In the genomic region with DNA sequence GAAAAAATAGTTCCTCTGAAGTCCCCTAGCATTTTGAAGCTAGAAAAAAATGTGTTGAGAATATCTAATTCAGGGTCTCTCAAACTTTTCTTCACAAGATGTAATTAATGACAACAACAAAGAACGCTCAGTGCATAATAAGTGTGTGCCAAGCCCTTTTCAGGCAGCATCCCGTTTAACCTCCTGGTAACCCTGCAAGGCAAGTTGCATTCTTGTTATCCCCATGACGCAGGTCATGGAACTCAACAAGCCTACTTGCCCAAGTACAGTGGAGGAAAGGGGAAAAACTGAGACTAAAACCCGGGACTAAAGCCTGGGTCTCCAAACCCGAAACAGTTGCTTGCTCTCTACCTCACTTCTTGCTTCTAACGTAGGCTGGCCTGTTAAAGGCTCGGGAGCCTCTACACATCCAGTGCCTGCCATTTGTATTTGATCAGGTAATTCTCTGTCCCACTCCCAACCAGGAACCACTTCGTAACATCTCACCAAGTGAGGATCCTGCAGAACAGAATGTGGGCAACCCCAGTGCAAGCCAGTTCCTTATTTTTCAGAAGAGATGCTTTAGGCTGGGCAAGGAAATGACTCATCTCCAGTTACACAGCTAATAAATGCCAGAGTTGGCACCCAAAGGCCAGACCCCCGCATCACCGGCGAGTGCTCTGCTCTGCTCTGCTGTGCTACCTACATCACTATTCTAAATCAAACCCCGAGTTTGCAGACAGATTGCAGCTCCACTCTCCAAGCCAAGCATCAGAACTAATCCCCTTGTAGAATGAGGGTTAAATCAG, we compare ENCODE assay signal across 12 cellular contexts. TPM values are rescaled to one million over a fixed set of nuclear protein-coding genes. Genes with fewer than 3 reads are reported as not detected.
DNase-seq lines count a peak whose midpoint lies in the region; ATAC-seq and TF ChIP-seq lines count a peak whose summit lies in the region.
"Had no signal": no experiment of that assay in that cellular context is flagged by ENCODE, and none has a peak within 500 bp of the region (broad histone marks: within the 10 kb centered on the region; RNA-seq: fewer than 3 reads in every experiment).

No MANE protein-coding gene starts in this region.

- H2AFZ ChIP-seq in MM.1S (ENCODE audit: low read length), result no peak overlapping the region

- H3K9me2 ChIP-seq in MM.1S (replicated peaks; ENCODE audit: insufficient read depth, low read length), result no peaks in the 10 kb centered on the region

- in situ Hi-C loops in gastrocnemius medialis (cut with MboI; ENCODE audit: low sequenced_read_pairs in 4 of 4), result no loop called here

- H3K4me3 ChIP-seq in esophagus muscularis mucosa (no peak overlapping the region), gastrocnemius medialis (no peak overlapping the region), MM.1S (ENCODE audit: low read length) (no peak overlapping the region)
- H3K4me3 ChIP-seq: SK-N-MC had no signal

- WGBS in esophagus muscularis mucosa, result 83% methylated on average over 12 of the region's 12 CpGs

- H3K9ac ChIP-seq in MM.1S (ENCODE audit: low read length), result no peak overlapping the region

- intact Hi-C loops in esophagus muscularis mucosa (cut with DNase I), result no loop called here
- intact Hi-C loops in gastrocnemius medialis (cut with DNase I; ENCODE audit: low total_unique reads), result no loop called here

- H3K79me2 ChIP-seq in MM.1S (ENCODE audit: low read length), result no peaks in the 10 kb centered on the region

- H3K27me3 ChIP-seq in esophagus muscularis mucosa (no peaks in the 10 kb centered on the region), gastrocnemius medialis (no peaks in the 10 kb centered on the region), MM.1S (replicated peaks; ENCODE audit: insufficient read depth, low read length) (no peaks in the 10 kb centered on the region)

- H3K4me1 ChIP-seq in esophagus muscularis mucosa, result peaks cover 23 to 37% (median 28%) of the 10 kb centered on the region in 4 donors
- H3K4me1 ChIP-seq in gastrocnemius medialis, result peaks cover 97 to 98% of the 10 kb centered on the region in 2 donors
- H3K4me1 ChIP-seq in MM.1S (ENCODE audit: low read length), result no peaks in the 10 kb centered on the region

- TF ChIP-seq POLR2A in esophagus muscularis mucosa (IDR thresholded peaks at IDR 0.05; ENCODE audit: low read depth) (no peak), gastrocnemius medialis (IDR thresholded peaks at IDR 0.05) (no peak)

- H3F3A ChIP-seq in MM.1S (ENCODE audit: insufficient read depth, low read length), result no peaks in the 10 kb centered on the region

- H3K27ac ChIP-seq in esophagus muscularis mucosa (replicated peaks in 1 of 4), result peak overlapping the region in 3 of 4 donors; percentile 40 to 63 (median 42)
- H3K27ac ChIP-seq in gastrocnemius medialis, result peak overlapping the region; percentile 45 to 95 (median 91)
- H3K27ac ChIP-seq in MM.1S (ENCODE audit: low read length), result no peak overlapping the region
- H3K27ac ChIP-seq: SK-N-MC had no signal

- DNase-seq in ELR (ENCODE audit: low read depth) (peak; percentile 49), NOMO-1 treated with DMSO at 0.1 percent for 48 hours (lab: John Stamatoyannopoulos, UW; ENCODE audit: unreplicated experiment) (peak; percentile 11), esophagus muscularis mucosa (ENCODE audit: extremely low spot score) (no peak), gastrocnemius medialis (no peak), MM.1S (no peak), HPDE6-E6E7 (ENCODE audit: extremely low spot score) (no peak)
- no peak for DNase-seq in central memory CD4-positive, alpha-beta T cell
- DNase-seq in stimulated activated CD4-positive, alpha-beta T cell treated with anti-CD3 and anti-CD28 coated beads, Interleukin-2, amount 100 ng/mL, for 48 hours, result no peak
- DNase-seq: cortex of kidney; NCI-H1092; stimulated activated CD4-positive, alpha-beta T cell treated with anti-CD3 and anti-CD28 coated beads, Interleukin-12 subunit alpha, Interleukin-12 subunit beta, amount 100 ng/mL, for 4 hours had no signal

- peaks cover 0 to 54% (median 3%) of the 10 kb centered on the region in 4 donors for H3K36me3 ChIP-seq in esophagus muscularis mucosa
- no peaks in the 10 kb centered on the region for H3K36me3 ChIP-seq in gastrocnemius medialis
- no peaks in the 10 kb centered on the region for H3K36me3 ChIP-seq in MM.1S (replicated peaks; ENCODE audit: insufficient read depth, low read length)

- H3K9me3 ChIP-seq in esophagus muscularis mucosa (no peaks in the 10 kb centered on the region), gastrocnemius medialis (no peaks in the 10 kb centered on the region), MM.1S (replicated peaks; ENCODE audit: insufficient read depth, low read length) (no peaks in the 10 kb centered on the region)

- TF ChIP-seq EP300 in esophagus muscularis mucosa (IDR thresholded peaks at IDR 0.05), result no peak

- no peak for ATAC-seq in gastrocnemius medialis

- TF ChIP-seq CTCF in esophagus muscularis mucosa (IDR thresholded peaks at IDR 0.05) (no peak), gastrocnemius medialis (IDR thresholded peaks at IDR 0.05 in 4 of 5, conservative IDR thresholded peaks at IDR 0.05 in 1 of 5) (no peak), MM.1S (IDR thresholded peaks at IDR 0.05; ENCODE audit: low read length) (no peak)

- H4K20me1 ChIP-seq in MM.1S (ENCODE audit: insufficient read depth, low read length), result no peaks in the 10 kb centered on the region

- H3K4me2 ChIP-seq in MM.1S (ENCODE audit: low read depth, low read length), result no peak overlapping the region

RNA-seq across cellular contexts. Expression of a gene that starts 28.3 kb away (rescaled TPM):
- total RNA-seq in esophagus muscularis mucosa (100 to 1,000 TPM in 2 of 4 donors, 10 to 100 TPM in 2; 43.2 to 576 (median 131) TPM), gastrocnemius medialis (100 to 1,000 TPM in 3 of 4 donors, 10 to 100 TPM in 1; 96.0 to 581 (median 167) TPM)

Comparison
In these comparisons a context has a peak if more than half of its experiments do, and no peak if none do; other contexts are left out.
1. DNase-seq: peak in ELR (single experiment) and NOMO-1 treated with DMSO at 0.1 percent for 48 hours (single experiment); none in esophagus muscularis mucosa (single experiment), gastrocnemius medialis (0 of 2), central memory CD4-positive, alpha-beta T cell (single experiment), MM.1S (single experiment), HPDE6-E6E7 (single experiment) and stimulated activated CD4-positive, alpha-beta T cell treated with anti-CD3 and anti-CD28 coated beads, Interleukin-2, amount 100 ng/mL, for 48 hours (0 of 2).